In the genomic region with DNA sequence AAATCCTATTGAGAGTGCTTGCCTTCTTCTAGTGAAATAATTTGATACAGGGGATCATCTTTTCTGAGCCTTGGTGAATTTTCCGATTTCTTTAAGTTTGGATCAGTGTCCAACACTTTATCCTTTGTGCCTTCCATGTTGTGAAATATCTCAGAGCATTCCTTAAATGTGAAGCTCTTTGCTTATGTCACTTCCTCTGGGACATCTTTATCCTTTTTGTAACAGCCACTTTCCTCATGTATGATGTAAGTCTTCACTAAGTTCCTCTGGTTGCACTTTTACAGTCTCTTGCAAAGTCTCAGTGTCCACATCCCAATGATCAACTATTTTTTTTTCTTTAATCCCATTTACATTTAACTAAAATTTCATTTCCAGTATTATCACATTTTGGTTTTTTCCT, we compare ENCODE assay signal across 24 cellular contexts.
"Had no signal": no experiment of that assay in that cellular context is flagged by ENCODE, and none has a peak within 500 bp of the region (broad histone marks: within the 10 kb centered on the region; RNA-seq: fewer than 3 reads in every experiment).

No MANE protein-coding gene starts in this region.

- H3K27ac Mint-ChIP-seq: activated CD4-positive, alpha-beta memory T cell treated with anti-CD3 and anti-CD28 coated beads, Interleukin-2, amount 10 ng/mL, durations not matched to agents 7 days and 5 days; activated CD4-positive, alpha-beta T cell treated with anti-CD3 and anti-CD28 coated beads, Interleukin-2, amount 10 ng/mL, durations not matched to agents 24 days and 14 days; activated T-cell treated with anti-CD3 and anti-CD28 coated beads, Interleukin-2, amount 50 U/mL, for 24 hours; dendritic cell treated with granulocyte-macrophage colony-stimulating factor and Interleukin-4, amounts not matched to agents 40 ng/mL and 50 ng/mL, for 4 days; endodermal cell; mesothelial cell of epicardium; naive thymus-derived CD4-positive, alpha-beta T cell; stimulated activated naive B cell treated with anti-CD40 and anti-IgM and Interleukin-4, amounts not matched to agents 10 μg/mL and 1 μg/mL and 100 μg/mL, for 72 hours had no signal

- H3K4me1 Mint-ChIP-seq: activated CD4-positive, alpha-beta memory T cell treated with anti-CD3 and anti-CD28 coated beads, Interleukin-2, amount 10 ng/mL, durations not matched to agents 7 days and 5 days; activated CD4-positive, alpha-beta T cell treated with anti-CD3 and anti-CD28 coated beads, Interleukin-2, amount 10 ng/mL, durations not matched to agents 24 days and 14 days; central memory CD8-positive, alpha-beta T cell; naive thymus-derived CD4-positive, alpha-beta T cell; stimulated activated naive B cell treated with anti-CD40 and anti-IgM and Interleukin-4, amounts not matched to agents 10 μg/mL and 1 μg/mL and 100 μg/mL, for 72 hours had no signal

- DNase-seq: activated CD4-positive, alpha-beta memory T cell treated with anti-CD3 and anti-CD28 coated beads, Interleukin-2, amount 10 ng/mL, durations not matched to agents 7 days and 5 days; activated CD4-positive, alpha-beta T cell treated with anti-CD3 and anti-CD28 coated beads, Interleukin-2, amount 10 ng/mL, durations not matched to agents 24 days and 14 days; activated CD4-positive, CD25-positive, alpha-beta regulatory T cell treated with anti-CD3 and anti-CD28 coated beads, Interleukin-2, amount 50 U/mL, for 72 hours; activated CD8-positive, alpha-beta memory T cell treated with anti-CD3 and anti-CD28 coated beads, Interleukin-2, amount 50 U/mL, for 48 hours; activated gamma-delta T cell treated with Interleukin-2 at 50 U/mL for 16 hours; activated naive CD4-positive, alpha-beta T cell treated with anti-CD3 and anti-CD28 coated beads, Interleukin-2, amount 50 U/mL, for 16 hours; activated T-cell treated with anti-CD3 and anti-CD28 coated beads, Interleukin-2, amount 50 U/mL, for 24 hours; amygdala; endodermal cell; foreskin melanocyte; heart right ventricle; naive thymus-derived CD4-positive, alpha-beta T cell; pancreas; psoas muscle; sigmoid colon; stimulated activated CD4-positive, alpha-beta T cell treated with anti-CD3 and anti-CD28 coated beads, Interleukin-1b, Interleukin-23, amount 100 ng/mL, for 48 hours; stimulated activated naive B cell treated with anti-CD40 and anti-IgM and Interleukin-4, amounts not matched to agents 10 μg/mL and 1 μg/mL and 100 μg/mL, for 72 hours; stomach; T-helper 2 cell; thyroid gland; upper lobe of left lung had no signal

- ATAC-seq: heart right ventricle; naive thymus-derived CD4-positive, alpha-beta T cell; pancreas; psoas muscle; stimulated activated naive B cell treated with anti-CD40 and anti-IgM and Interleukin-4, amounts not matched to agents 10 μg/mL and 1 μg/mL and 100 μg/mL, for 72 hours had no signal

- H3K27me3 Mint-ChIP-seq: activated CD4-positive, alpha-beta memory T cell treated with anti-CD3 and anti-CD28 coated beads, Interleukin-2, amount 10 ng/mL, durations not matched to agents 7 days and 5 days; central memory CD8-positive, alpha-beta T cell; stimulated activated naive B cell treated with anti-CD40 and anti-IgM and Interleukin-4, amounts not matched to agents 10 μg/mL and 1 μg/mL and 100 μg/mL, for 72 hours had no signal

- H3K9me3 Mint-ChIP-seq: dendritic cell treated with granulocyte-macrophage colony-stimulating factor and Interleukin-4, amounts not matched to agents 40 ng/mL and 50 ng/mL, for 4 days had no signal

- H3K4me3 Mint-ChIP-seq: activated CD4-positive, alpha-beta memory T cell treated with anti-CD3 and anti-CD28 coated beads, Interleukin-2, amount 10 ng/mL, durations not matched to agents 7 days and 5 days; activated CD4-positive, alpha-beta T cell treated with anti-CD3 and anti-CD28 coated beads, Interleukin-2, amount 10 ng/mL, durations not matched to agents 24 days and 14 days; activated T-cell treated with anti-CD3 and anti-CD28 coated beads, Interleukin-2, amount 50 U/mL, for 24 hours; central memory CD8-positive, alpha-beta T cell; dendritic cell treated with granulocyte-macrophage colony-stimulating factor and Interleukin-4, amounts not matched to agents 40 ng/mL and 50 ng/mL, for 4 days; endodermal cell; mesothelial cell of epicardium; naive thymus-derived CD4-positive, alpha-beta T cell; stimulated activated naive B cell treated with anti-CD40 and anti-IgM and Interleukin-4, amounts not matched to agents 10 μg/mL and 1 μg/mL and 100 μg/mL, for 72 hours had no signal

- H3K36me3 Mint-ChIP-seq: naive thymus-derived CD4-positive, alpha-beta T cell; stimulated activated naive B cell treated with anti-CD40 and anti-IgM and Interleukin-4, amounts not matched to agents 10 μg/mL and 1 μg/mL and 100 μg/mL, for 72 hours had no signal
